ENCODE assay signal across 9 cellular contexts in the genomic region with DNA sequence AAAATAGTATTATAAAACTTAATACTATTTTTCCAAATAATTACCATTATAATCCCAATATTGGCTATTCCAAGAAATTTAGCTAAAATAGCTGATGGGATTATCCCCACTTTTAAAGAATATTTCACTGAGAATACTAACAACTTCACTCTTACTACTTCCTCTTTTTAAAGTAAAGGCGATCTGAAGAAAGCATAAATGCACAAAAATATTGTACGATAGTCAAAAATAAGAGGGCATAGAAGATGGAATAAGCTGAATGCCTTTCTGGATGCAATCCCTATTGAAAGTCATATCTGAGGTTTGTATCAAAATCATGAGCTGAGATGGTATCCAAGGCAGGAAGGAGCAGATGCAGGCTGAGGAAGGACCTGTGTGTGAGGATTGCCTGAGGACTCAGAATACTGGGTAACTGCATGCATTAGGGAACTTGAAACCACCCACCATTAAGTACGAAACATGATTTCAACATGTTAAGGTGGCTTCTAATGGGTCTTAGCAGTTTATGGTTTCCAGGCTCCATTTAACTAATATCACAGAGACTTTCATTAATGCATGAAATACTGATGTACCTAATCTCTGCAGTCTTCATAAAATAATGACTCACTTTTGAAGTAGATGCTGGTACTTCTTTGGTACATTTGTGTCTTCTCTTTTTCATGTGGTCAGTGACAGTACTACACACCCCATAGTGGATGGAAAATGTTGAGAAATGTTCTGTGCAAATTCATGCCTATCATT. TPM values are rescaled to one million over a fixed set of nuclear protein-coding genes. Genes with fewer than 3 reads are reported as not detected.
DNase-seq lines count a peak whose midpoint lies in the region; ATAC-seq lines count a peak whose summit lies in the region.
"Had no signal": no experiment of that assay in that cellular context is flagged by ENCODE, and none has a peak within 500 bp of the region (broad histone marks: within the 10 kb centered on the region; RNA-seq: fewer than 3 reads in every experiment).

No MANE protein-coding gene starts in this region.

- H3K4me1 ChIP-seq in CD4-positive, CD25-positive, alpha-beta regulatory T cell (ENCODE audit: control insufficient read depth, insufficient read depth, low read length, poor library complexity, severe bottlenecking), result peaks cover 55% of the 10 kb centered on the region

- peak overlapping the region; percentile 12 to 75 (median 63) for H3K27ac Mint-ChIP-seq in CD4-positive, CD25-positive, alpha-beta regulatory T cell
- H3K27ac Mint-ChIP-seq in activated CD8-positive, alpha-beta T cell treated with anti-CD3 and anti-CD28 coated beads, Interleukin-2, amount 10 ng/mL, durations not matched to agents 7 days and 5 days, result no peak overlapping the region

- H3K27me3 Mint-ChIP-seq in CD4-positive, CD25-positive, alpha-beta regulatory T cell, result no peaks in the 10 kb centered on the region
- H3K27me3 Mint-ChIP-seq in activated CD8-positive, alpha-beta T cell treated with anti-CD3 and anti-CD28 coated beads, Interleukin-2, amount 10 ng/mL, durations not matched to agents 7 days and 5 days (ENCODE audit: low read depth), result no peaks in the 10 kb centered on the region

- CTCF ChIA-PET in activated CD8-positive, alpha-beta T cell treated with anti-CD3 and anti-CD28 coated beads, Interleukin-2, amount 10 ng/mL, durations not matched to agents 7 days and 5 days (lab: Charles Lee), result interaction anchor here (1.0 to 2.5 kb wide), 7 partner anchors 8 to 71 kb away, joined by 3 to 14 read pairs (median 4); no protein-coding TSS in a partner anchor

- H3K36me3 ChIP-seq in CD4-positive, CD25-positive, alpha-beta regulatory T cell (ENCODE audit: control insufficient read depth, insufficient read depth, low read length), result no peaks in the 10 kb centered on the region

- H3K36me3 Mint-ChIP-seq in CD4-positive, CD25-positive, alpha-beta regulatory T cell, result no peaks in the 10 kb centered on the region
- peaks cover 3% of the 10 kb centered on the region for H3K36me3 Mint-ChIP-seq in activated CD8-positive, alpha-beta T cell treated with anti-CD3 and anti-CD28 coated beads, Interleukin-2, amount 10 ng/mL, durations not matched to agents 7 days and 5 days (ENCODE audit: low read depth)

- no peaks in the 10 kb centered on the region for H3K27me3 ChIP-seq in CD4-positive, CD25-positive, alpha-beta regulatory T cell (ENCODE audit: control insufficient read depth, insufficient read depth, low read length)

- H3K4me1 Mint-ChIP-seq in CD4-positive, CD25-positive, alpha-beta regulatory T cell, result peaks cover 49 to 75% (median 63%) of the 10 kb centered on the region in 4 donors
- peaks cover 36% of the 10 kb centered on the region for H3K4me1 Mint-ChIP-seq in activated CD8-positive, alpha-beta T cell treated with anti-CD3 and anti-CD28 coated beads, Interleukin-2, amount 10 ng/mL, durations not matched to agents 7 days and 5 days (ENCODE audit: low read depth)

- peak; percentile 59 to 68 for ATAC-seq in CD4-positive, CD25-positive, alpha-beta regulatory T cell (ENCODE audit: low read depth in 2 of 2)
- peak; percentile 39 for ATAC-seq in GM19463 (IDR thresholded peaks at IDR 0.05; ENCODE audit: unreplicated experiment)
- ATAC-seq in HG03457 (IDR thresholded peaks at IDR 0.05; ENCODE audit: unreplicated experiment), result peak; percentile 45
- peak; percentile 45 for ATAC-seq in activated CD8-positive, alpha-beta T cell treated with anti-CD3 and anti-CD28 coated beads, Interleukin-2, amount 10 ng/mL, durations not matched to agents 7 days and 5 days
- peak; percentile 24 for ATAC-seq in stimulated activated naive CD8-positive, alpha-beta T cell treated with anti-CD3 and anti-CD28 coated beads, Interleukin-15, Interleukin-2, amounts not matched to agents 100 U/mL and 50 U/mL, for 24 hours

- H3K4me3 ChIP-seq in CD4-positive, CD25-positive, alpha-beta regulatory T cell (ENCODE audit: low read depth, low read length), result peak overlapping the region; percentile 60

- no peaks in the 10 kb centered on the region for H3K9me3 Mint-ChIP-seq in CD4-positive, CD25-positive, alpha-beta regulatory T cell
- no peaks in the 10 kb centered on the region for H3K9me3 Mint-ChIP-seq in activated CD8-positive, alpha-beta T cell treated with anti-CD3 and anti-CD28 coated beads, Interleukin-2, amount 10 ng/mL, durations not matched to agents 7 days and 5 days (ENCODE audit: insufficient read depth)

- peak overlapping the region in 3 of 4 donors; percentile 51 to 81 (median 61) for H3K4me3 Mint-ChIP-seq in CD4-positive, CD25-positive, alpha-beta regulatory T cell
- no peak overlapping the region for H3K4me3 Mint-ChIP-seq in activated CD8-positive, alpha-beta T cell treated with anti-CD3 and anti-CD28 coated beads, Interleukin-2, amount 10 ng/mL, durations not matched to agents 7 days and 5 days

- POLR2A ChIA-PET in activated CD8-positive, alpha-beta T cell treated with anti-CD3 and anti-CD28 coated beads, Interleukin-2, amount 10 ng/mL, durations not matched to agents 7 days and 5 days (lab: Charles Lee), result interaction anchor here (2.4 kb wide), 1 partner anchor 29 kb away, joined by 7 read pairs; no protein-coding TSS in a partner anchor

- no peak for DNase-seq in CD4-positive, CD25-positive, alpha-beta regulatory T cell
- no peak for DNase-seq in activated CD8-positive, alpha-beta T cell treated with anti-CD3 and anti-CD28 coated beads, Interleukin-2, amount 10 ng/mL, durations not matched to agents 7 days and 5 days
- no peak for DNase-seq in stimulated activated naive CD8-positive, alpha-beta T cell treated with anti-CD3 and anti-CD28 coated beads, Interleukin-15, Interleukin-2, amounts not matched to agents 100 U/mL and 50 U/mL, for 24 hours
- no peak for DNase-seq in cortex of kidney (lab: John Stamatoyannopoulos, UW)
- DNase-seq in stimulated activated naive CD4-positive, alpha-beta T cell (lab: John Stamatoyannopoulos, UW), result no peak
- DNase-seq in iPS-NIHi11 (ENCODE audit: low spot score), result no peak

- H3K27ac ChIP-seq in CD4-positive, CD25-positive, alpha-beta regulatory T cell (ENCODE audit: insufficient read depth, low read length, poor library complexity, severe bottlenecking), result peak overlapping the region; percentile 47

- H3K9me3 ChIP-seq in CD4-positive, CD25-positive, alpha-beta regulatory T cell (ENCODE audit: control insufficient read depth in 2 of 2, low read length in 2 of 2), result no peaks in the 10 kb centered on the region

RNA-seq across cellular contexts. Expression of a gene that starts 29.6 kb away (rescaled TPM):
- 2,600 TPM for total RNA-seq in CD4-positive, CD25-positive, alpha-beta regulatory T cell
- 100 to 1,000 TPM; 118 to 294 (median 158) TPM for polyA plus RNA-seq in CD4-positive, CD25-positive, alpha-beta regulatory T cell
- total RNA-seq in activated CD8-positive, alpha-beta T cell treated with anti-CD3 and anti-CD28 coated beads, Interleukin-2, amount 10 ng/mL, durations not matched to agents 7 days and 5 days, result 10 to 100 TPM; 13.8 to 15.7 TPM
- total RNA-seq: bronchial epithelial cell had no signal

Comparison
In these comparisons a context has a peak if more than half of its experiments do, and no peak if none do; other contexts are left out.
1. RNA of a gene that starts 29.6 kb away (total RNA-seq): 2,600 TPM in CD4-positive, CD25-positive, alpha-beta regulatory T cell (single experiment); 13.8 to 15.7 TPM in activated CD8-positive, alpha-beta T cell treated with anti-CD3 and anti-CD28 coated beads, Interleukin-2, amount 10 ng/mL, durations not matched to agents 7 days and 5 days; every median in the first group is over 100 times any median in the second.
2. Peak in every context shown above with its lines, with median percentiles within 50 percentile points of each other: ATAC-seq.